1 cellular context compared by ENCODE assay signal in the genomic region with DNA sequence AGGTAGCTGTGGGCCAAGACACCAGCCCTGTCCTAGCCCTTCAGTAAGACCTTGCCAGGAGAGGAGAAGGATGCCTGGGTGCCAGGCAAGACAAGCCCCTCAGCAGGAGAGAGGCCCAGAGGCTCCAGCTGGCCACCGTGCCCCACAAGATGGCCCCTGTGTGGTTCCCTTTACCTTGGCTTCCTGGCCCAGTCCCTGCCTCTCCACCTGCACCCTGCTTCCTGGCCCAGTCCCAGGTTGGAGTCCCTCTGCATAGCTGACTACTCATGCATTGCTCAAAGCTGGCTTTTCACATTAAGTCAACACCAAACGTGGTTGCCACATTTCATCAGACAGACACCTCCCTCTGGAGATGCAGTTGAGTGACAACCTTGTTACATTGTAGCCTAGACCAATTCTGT.
TF ChIP-seq lines count a peak whose summit lies in the region.

No MANE protein-coding gene starts in this region.

TF ChIP-seq in K562, 482 proteins besides CTCF, POLR2A, EP300 and RAD21 (continued from another document):
- 0 out of 4 replicates have a peak, but pooled peaks of 1 of the 2 experiments have one; percentile 40 for TF ChIP-seq ZNF639 (CRISPR knock-in tag; conservative IDR thresholded peaks at IDR 0.05 in 1 of 2, IDR thresholded peaks at IDR 0.05 in 1 of 2)
- no peak for TF ChIP-seq CHD1 (IDR thresholded peaks at IDR 0.05; ENCODE audit: low read length)
- no peak for TF ChIP-seq CLOCK (CRISPR knock-in tag; IDR thresholded peaks at IDR 0.05; ENCODE audit: borderline replicate concordance)
- no peak for TF ChIP-seq HMG20A (CRISPR knock-in tag; conservative IDR thresholded peaks at IDR 0.05)
- 0 out of 2 replicates have a peak, but pooled peaks have one; percentile 28 for TF ChIP-seq ZNF76 (CRISPR knock-in tag; IDR thresholded peaks at IDR 0.05; ENCODE audit: borderline replicate concordance)
TF ChIP-seq in K562: peak in this region for 28.
